In the genomic region with DNA sequence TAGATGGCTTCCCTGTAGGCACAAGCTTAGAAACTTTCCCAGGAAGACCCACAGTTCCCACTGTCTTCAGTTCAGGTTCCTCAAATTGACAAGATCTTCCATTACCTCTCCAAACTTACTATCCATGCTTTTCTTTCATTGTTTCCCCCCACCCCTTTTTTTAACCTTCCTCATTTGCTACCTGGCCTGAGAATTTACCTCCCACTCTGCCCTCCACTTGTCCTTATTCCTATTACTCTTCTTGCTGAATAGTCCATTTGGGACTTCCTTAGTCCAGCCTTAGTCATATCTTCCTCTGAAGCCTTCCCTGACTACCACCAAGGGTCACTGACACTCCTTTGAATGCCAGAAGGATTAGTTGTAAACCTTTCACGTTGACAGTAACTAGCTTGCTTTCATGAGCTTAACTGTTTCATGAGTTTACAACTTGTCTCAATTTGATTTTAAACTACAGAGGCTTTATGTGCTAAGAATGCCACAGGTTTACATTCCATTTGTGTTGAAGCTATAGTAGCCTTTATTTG, we compare ENCODE assay signal across 8 cellular contexts. TPM values are rescaled to one million over a fixed set of nuclear protein-coding genes. Genes with fewer than 3 reads are reported as not detected.
DNase-seq lines count a peak whose midpoint lies in the region; TF ChIP-seq lines count a peak whose summit lies in the region.

No MANE protein-coding gene starts in this region.

- DNase-seq in Caco-2 (peak in 1 of 2 experiments; percentile 41), NCI-H226 (peak; percentile 82), osteocyte (ENCODE audit: extremely low spot score, unreplicated experiment) (no peak), GF-D8 (lab: John Stamatoyannopoulos, UW) (no peak), dorsolateral prefrontal cortex (no peak), NCI-H510A treated with DMSO at 0.1 percent for 48 hours (lab: John Stamatoyannopoulos, UW) (no peak)
- no peak for DNase-seq in stimulated activated CD4-positive, alpha-beta T cell treated with anti-CD3 and anti-CD28 coated beads, Interleukin-2, amount 100 ng/mL, for 48 hours

- peak overlapping the region in 5 of 59 donors; percentile 16 to 66 (median 65) for H3K27ac ChIP-seq in dorsolateral prefrontal cortex

- H3K36me3 Mint-ChIP-seq in Caco-2 (ENCODE audit: insufficient read depth, unreplicated experiment) (peaks cover 28% of the 10 kb centered on the region), osteocyte (ENCODE audit: unreplicated experiment) (peaks cover 2% of the 10 kb centered on the region)
- H3K36me3 Mint-ChIP-seq in dendritic cell treated with granulocyte-macrophage colony-stimulating factor and Interleukin-4, amounts not matched to agents 40 ng/mL and 50 ng/mL, for 4 days (ENCODE audit: low read depth), result peaks cover 21% of the 10 kb centered on the region

- no peaks in the 10 kb centered on the region for H3K27me3 Mint-ChIP-seq in Caco-2 (ENCODE audit: insufficient read depth, unreplicated experiment)
- H3K27me3 Mint-ChIP-seq in dendritic cell treated with granulocyte-macrophage colony-stimulating factor and Interleukin-4, amounts not matched to agents 40 ng/mL and 50 ng/mL, for 4 days, result no peaks in the 10 kb centered on the region
- no peaks in the 10 kb centered on the region for H3K27me3 Mint-ChIP-seq in osteocyte (ENCODE audit: unreplicated experiment)

- H3K9me3 Mint-ChIP-seq in Caco-2 (ENCODE audit: unreplicated experiment), result no peaks in the 10 kb centered on the region
- H3K9me3 Mint-ChIP-seq in dendritic cell treated with granulocyte-macrophage colony-stimulating factor and Interleukin-4, amounts not matched to agents 40 ng/mL and 50 ng/mL, for 4 days, result no peaks in the 10 kb centered on the region
- no peaks in the 10 kb centered on the region for H3K9me3 Mint-ChIP-seq in osteocyte (ENCODE audit: unreplicated experiment)

- TF ChIP-seq CTCF in Caco-2 (IDR thresholded peaks at IDR 0.05; ENCODE audit: insufficient read depth in 1 of 2, low read depth in 1 of 2, low read length in 1 of 2, severe bottlenecking in 1 of 2, unreplicated experiment in 1 of 2) (no peak), osteocyte (IDR thresholded peaks at IDR 0.05) (no peak), dorsolateral prefrontal cortex (IDR thresholded peaks at IDR 0.05 in 54 of 56, conservative IDR thresholded peaks at IDR 0.05 in 2 of 56; ENCODE audit: low read depth in 1 of 56, partially characterized antibody in 56 of 56) (no peak)

- H3K4me3 Mint-ChIP-seq in Caco-2 (ENCODE audit: unreplicated experiment) (peak overlapping the region; percentile 96), osteocyte (ENCODE audit: unreplicated experiment) (peak overlapping the region; percentile 91)
- H3K4me3 Mint-ChIP-seq in dendritic cell treated with granulocyte-macrophage colony-stimulating factor and Interleukin-4, amounts not matched to agents 40 ng/mL and 50 ng/mL, for 4 days, result no peak overlapping the region

- peaks cover 40% of the 10 kb centered on the region for H3K4me1 ChIP-seq in Caco-2

- H3K4me1 Mint-ChIP-seq in Caco-2 (ENCODE audit: low read depth, unreplicated experiment) (peaks cover 21% of the 10 kb centered on the region), osteocyte (ENCODE audit: unreplicated experiment) (peaks cover 37% of the 10 kb centered on the region)
- H3K4me1 Mint-ChIP-seq in dendritic cell treated with granulocyte-macrophage colony-stimulating factor and Interleukin-4, amounts not matched to agents 40 ng/mL and 50 ng/mL, for 4 days (ENCODE audit: low read depth), result peaks cover 30% of the 10 kb centered on the region

- no peaks in the 10 kb centered on the region for H3K9me3 ChIP-seq in Caco-2

- no TSS peak for BruUV-seq in Caco-2 (replicated peaks; lab: Mats Ljungman, UMichigan)

- H3K36me3 ChIP-seq in Caco-2 (ENCODE audit: control insufficient read depth, insufficient read depth, low read length), result no peaks in the 10 kb centered on the region

- H3K4me3 ChIP-seq in Caco-2 (ENCODE audit: low read depth, low read length), result peak overlapping the region; percentile 53; the same call in 1 of the 2 replicates
- peak overlapping the region in 12 of 59 donors; percentile 85 to 100 (median 98) for H3K4me3 ChIP-seq in dorsolateral prefrontal cortex

- POLR2A ChIA-PET in Caco-2 (lab: Charles Lee), result interaction anchor here (1.4 to 2.5 kb wide), 3 partner anchors 10 to 132 kb away, joined by 3 to 15 read pairs (median 3); no protein-coding TSS in a partner anchor

- H3K27me3 ChIP-seq in Caco-2 (replicated peaks; ENCODE audit: control insufficient read depth, insufficient read depth, low read length) (no peaks in the 10 kb centered on the region), dorsolateral prefrontal cortex (no peaks in the 10 kb centered on the region)

- CTCF ChIA-PET in Caco-2 (lab: Charles Lee), result interaction anchor here (0.8 to 1.1 kb wide), 3 partner anchors 13 to 126 kb away, joined by 3 to 4 read pairs (median 3); no protein-coding TSS in a partner anchor

- intact Hi-C loops in Caco-2 (cut with micrococcal nuclease; ENCODE audit: unreplicated experiment), result loop anchor here (2.0 kb wide), 2 partner anchors 69 to 89 kb away; no protein-coding TSS in a partner anchor
- intact Hi-C loops in dendritic cell treated with granulocyte-macrophage colony-stimulating factor and Interleukin-4, amounts not matched to agents 40 ng/mL and 50 ng/mL, for 4 days (cut with micrococcal nuclease), result no loop called here
- intact Hi-C loops in dorsolateral prefrontal cortex (cut with DNase I), result loop anchor here in 1 of 2 donors (5.0 kb wide), 1 partner anchor 134 kb away; no protein-coding TSS in a partner anchor

- peak overlapping the region; percentile 95 for H3K27ac Mint-ChIP-seq in Caco-2 (ENCODE audit: unreplicated experiment)
- H3K27ac Mint-ChIP-seq in dendritic cell treated with granulocyte-macrophage colony-stimulating factor and Interleukin-4, amounts not matched to agents 40 ng/mL and 50 ng/mL, for 4 days, result peak overlapping the region; percentile 96
- H3K27ac Mint-ChIP-seq in osteocyte (ENCODE audit: unreplicated experiment), result peak overlapping the region; percentile 97

RNA-seq across cellular contexts. Expression of a gene that starts 1.2 kb away (rescaled TPM):
- 171 and 184 TPM in 2 replicates for total RNA-seq in Caco-2 (2022)
- total RNA-seq in osteocyte, result 516 and 530 TPM in 2 replicates
- total RNA-seq in dorsolateral prefrontal cortex, result 10 to 100 TPM; 27.1 to 47.0 (median 35.9) TPM

RNA-seq across cellular contexts. Expression of a gene that starts 37.7 kb away (rescaled TPM):
- total RNA-seq in Caco-2 (2022) (not detected in 2 replicates), osteocyte (not detected in 2 replicates), dorsolateral prefrontal cortex (1 to 10 TPM in 4 of 120 experiments, under 1 TPM in 4, not detected in 112; 0.39 to 7.6 (median 3.2) TPM)

RNA-seq across cellular contexts. Expression of a gene that starts 53.8 kb away (rescaled TPM):
- total RNA-seq in Caco-2 (2022) (7.3 and 10.2 TPM in 2 replicates), osteocyte (10.8 and 13.3 TPM in 2 replicates), dorsolateral prefrontal cortex (100 to 1,000 TPM in 65 of 120 experiments, 10 to 100 TPM in 55; 53.0 to 145 (median 101) TPM)
